Comparison of ENCODE assay signal across 17 cellular contexts in genomic region chr13:92103673-92104296, GRCh38.
DNase-seq lines count a peak whose midpoint lies in the region; ATAC-seq and TF ChIP-seq lines count a peak whose summit lies in the region.
"Had no signal": no experiment of that assay in that cellular context is flagged by ENCODE, and none has a peak within 500 bp of the region (broad histone marks: within the 10 kb centered on the region; RNA-seq: fewer than 3 reads in every experiment).

No MANE protein-coding gene starts in this region.

- WGBS in mesenchymal stem cell: 3% methylated on average over 6 of the region's 7 CpGs

- H3K9ac ChIP-seq in mesenchymal stem cell (ENCODE audit: low read length): no peak overlapping the region

- no peaks in the 10 kb centered on the region for H3K79me1 ChIP-seq in mesenchymal stem cell (replicated peaks; ENCODE audit: low read length, poor library complexity, severe bottlenecking)

- H3K9me3 ChIP-seq in cardiac muscle cell (ENCODE audit: low read depth) (no peaks in the 10 kb centered on the region), mesenchymal stem cell (ENCODE audit: control insufficient read depth, low read length) (no peaks in the 10 kb centered on the region), upper lobe of right lung (no peaks in the 10 kb centered on the region)
- H3K9me3 ChIP-seq: stomach had no signal

- no peak overlapping the region for H2AFZ ChIP-seq in mesenchymal stem cell (ENCODE audit: low read depth, low read length)

- H4K91ac ChIP-seq in mesenchymal stem cell (ENCODE audit: low read length): no peak overlapping the region

- H4K8ac ChIP-seq in mesenchymal stem cell (ENCODE audit: low read length): no peak overlapping the region

- H2BK15ac ChIP-seq in mesenchymal stem cell (ENCODE audit: low read depth, poor library complexity, severe bottlenecking): no peak overlapping the region

- H2BK12ac ChIP-seq in mesenchymal stem cell (ENCODE audit: low read length in 2 of 2): no peak overlapping the region

- H3K4me3 ChIP-seq in cardiac muscle cell (no peak overlapping the region), mesenchymal stem cell (ENCODE audit: insufficient read depth in 1 of 2, low read depth in 1 of 2, low read length in 2 of 2) (no peak overlapping the region), upper lobe of right lung (no peak overlapping the region)
- H3K4me3 ChIP-seq: lung, stomach had no signal

- H3K14ac ChIP-seq in mesenchymal stem cell (ENCODE audit: low read length in 2 of 2): no peak overlapping the region

- no peak overlapping the region for H2AK5ac ChIP-seq in mesenchymal stem cell (ENCODE audit: low read length, severe bottlenecking)

- no peak overlapping the region for H3K23ac ChIP-seq in mesenchymal stem cell (ENCODE audit: low read length in 2 of 2)

- intact Hi-C loops in left ventricle myocardium superior (cut with micrococcal nuclease) (no loop called here), upper lobe of right lung (cut with DNase I) (no loop called here)

- no peak overlapping the region for H3K4ac ChIP-seq in mesenchymal stem cell (ENCODE audit: low read depth in 1 of 2, low read length in 2 of 2)

- H3K4me2 ChIP-seq in mesenchymal stem cell (ENCODE audit: low read length, poor library complexity, severe bottlenecking): peak overlapping the region; percentile 43

- H3K27ac ChIP-seq in cardiac muscle cell (no peak overlapping the region), mesenchymal stem cell (ENCODE audit: low read length, poor library complexity, severe bottlenecking) (no peak overlapping the region), upper lobe of right lung (no peak overlapping the region)
- H3K27ac ChIP-seq: stomach had no signal

- DNase-seq in cardiac muscle cell (ENCODE audit: low read depth in 1 of 2, low spot score in 1 of 2): peak; percentile 8 to 56
- no peak for DNase-seq in left ventricle myocardium superior
- DNase-seq in astrocyte of the hippocampus (ENCODE audit: low read depth, low spot score): peak; percentile 7
- DNase-seq in mesenchymal stem cell: peak; percentile 32
- no peak for DNase-seq in upper lobe of right lung
- no peak for DNase-seq in activated CD4-positive, alpha-beta T cell treated with anti-CD3 and anti-CD28 coated beads for 48 hours
- DNase-seq in activated gamma-delta T cell (lab: John Stamatoyannopoulos, UW): no peak
- DNase-seq in SIG-M5 (lab: John Stamatoyannopoulos, UW): no peak
- DNase-seq: activated CD4-positive, alpha-beta T cell treated with anti-CD3 and anti-CD28 coated beads, Interleukin-2, amount 10 ng/mL, durations not matched to agents 24 days and 14 days; activated CD8-positive, alpha-beta memory T cell treated with anti-CD3 and anti-CD28 coated beads, Interleukin-2, amount 50 U/mL, for 4 hours; anterior cingulate cortex; DMS53; NCI-H1092 treated with DMSO at 0.1 percent for 48 hours; NCI-H510A treated with DMSO at 0.1 percent for 48 hours; OCI-M1; stomach had no signal

- ATAC-seq in left ventricle myocardium superior (no peak), upper lobe of right lung (peak; percentile 85)

- H3K18ac ChIP-seq in mesenchymal stem cell (ENCODE audit: low read depth in 1 of 2, low read length in 2 of 2): no peak overlapping the region

- H3K36me3 ChIP-seq in cardiac muscle cell (no peaks in the 10 kb centered on the region), mesenchymal stem cell (ENCODE audit: control insufficient read depth in 1 of 2, insufficient read depth in 2 of 2, low read depth in 1 of 2, low read length in 2 of 2) (no peaks in the 10 kb centered on the region), upper lobe of right lung (no peaks in the 10 kb centered on the region)
- H3K36me3 ChIP-seq: stomach had no signal

- H3K4me1 ChIP-seq in cardiac muscle cell (ENCODE audit: low read depth): no peaks in the 10 kb centered on the region
- H3K4me1 ChIP-seq in mesenchymal stem cell (ENCODE audit: control insufficient read depth, insufficient read depth, low read depth, low read length): peaks cover 2% of the 10 kb centered on the region
- H3K4me1 ChIP-seq in upper lobe of right lung: no peaks in the 10 kb centered on the region

- no peak overlapping the region for H2BK120ac ChIP-seq in mesenchymal stem cell (ENCODE audit: low read depth, low read length)

- TF ChIP-seq CTCF in cardiac muscle cell (IDR thresholded peaks at IDR 0.05; ENCODE audit: low read depth, low read length) (no peak), upper lobe of right lung (IDR thresholded peaks at IDR 0.05) (no peak)

- no peak overlapping the region for H2BK5ac ChIP-seq in mesenchymal stem cell (ENCODE audit: low read depth, low read length, poor library complexity, severe bottlenecking)

- H3K27me3 ChIP-seq in cardiac muscle cell (no peaks in the 10 kb centered on the region), mesenchymal stem cell (ENCODE audit: control insufficient read depth in 1 of 2, insufficient read depth in 1 of 2, low read length in 2 of 2) (no peaks in the 10 kb centered on the region), upper lobe of right lung (no peaks in the 10 kb centered on the region)
- H3K27me3 ChIP-seq: stomach had no signal

Comparison
In these comparisons a context has a peak if more than half of its experiments do, and no peak if none do; other contexts are left out.
1. DNase-seq: peak in cardiac muscle cell (2 of 2), astrocyte of the hippocampus (single experiment) and mesenchymal stem cell (single experiment); none in left ventricle myocardium superior (single experiment), upper lobe of right lung (single experiment), activated CD4-positive, alpha-beta T cell treated with anti-CD3 and anti-CD28 coated beads for 48 hours (single experiment), activated gamma-delta T cell (single experiment) and SIG-M5 (single experiment).